8 cellular contexts compared by ENCODE assay signal in the genomic region with DNA sequence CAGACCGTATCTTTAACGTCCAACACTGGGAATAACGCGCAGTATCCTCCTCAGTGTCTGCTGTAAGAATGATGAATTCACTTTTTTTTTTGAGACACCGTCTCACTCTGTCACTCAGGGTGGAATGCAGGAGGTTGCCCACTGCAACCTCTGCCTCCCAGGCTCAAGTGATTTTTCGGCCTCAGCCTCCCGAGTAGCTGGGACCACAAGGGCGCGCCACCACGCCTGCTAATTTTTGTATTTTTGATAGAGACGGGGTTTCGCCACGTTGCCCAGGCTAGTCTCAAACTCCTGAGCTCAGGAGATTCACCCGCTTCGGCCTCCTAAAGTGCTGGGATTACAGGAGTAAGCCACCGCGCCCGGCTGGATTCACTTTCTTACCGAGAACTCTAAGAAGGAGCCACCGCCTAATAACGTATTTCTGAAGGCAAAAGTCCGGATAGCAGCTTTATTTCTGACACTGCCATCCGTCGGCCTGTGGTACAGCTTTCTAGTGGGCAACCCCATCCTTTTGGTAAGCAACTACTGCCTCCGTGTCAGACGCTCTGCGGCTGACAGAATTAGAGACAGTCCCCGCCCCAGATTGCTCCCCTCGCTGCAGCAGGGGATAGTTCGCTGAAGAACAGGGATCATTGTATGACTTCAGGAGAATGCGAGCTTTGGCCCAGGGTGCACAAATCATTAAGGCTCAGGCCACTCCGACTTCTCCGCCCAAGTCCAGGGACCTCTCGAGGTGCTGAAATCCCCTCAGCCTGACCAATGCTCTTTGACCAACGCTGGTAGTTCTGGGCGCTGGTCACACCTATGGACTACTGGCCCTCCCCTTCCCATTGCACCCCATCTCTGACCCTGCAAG. TPM values are rescaled to one million over a fixed set of nuclear protein-coding genes. Genes with fewer than 3 reads are reported as not detected.
DNase-seq lines count a peak whose midpoint lies in the region; ATAC-seq and TF ChIP-seq lines count a peak whose summit lies in the region.

No MANE protein-coding gene starts in this region.

- H3K27ac Mint-ChIP-seq in activated naive CD4-positive, alpha-beta T cell treated with anti-CD3 and anti-CD28 coated beads for 36 hours: peak overlapping the region; percentile 93

- DNase-seq in NCI-H82 (lab: John Stamatoyannopoulos, UW) (peak; percentile 56), NCI-H82 treated with DMSO at 0.1 percent for 48 hours (lab: John Stamatoyannopoulos, UW; ENCODE audit: unreplicated experiment) (no peak), heart right ventricle (peak in 1 of 2 donors; percentile 23), psoas muscle (no peak), NCI-H345 treated with DMSO at 0.1 percent for 48 hours (lab: John Stamatoyannopoulos, UW; ENCODE audit: unreplicated experiment) (no peak), NCI-H524 (lab: John Stamatoyannopoulos, UW) (no peak)
- DNase-seq in activated naive CD4-positive, alpha-beta T cell treated with anti-CD3 and anti-CD28 coated beads for 36 hours: peak; percentile 43

- ATAC-seq in HG03175 (IDR thresholded peaks at IDR 0.05; ENCODE audit: unreplicated experiment): peak; percentile 4
- peak in 7 of 8 donors; percentile 4 to 40 (median 17) for ATAC-seq in heart right ventricle
- ATAC-seq in psoas muscle: peak; percentile 18 to 26 (median 21)

- peaks cover 0 to 35% (median 24%) of the 10 kb centered on the region in 9 donors for H3K36me3 ChIP-seq in heart right ventricle
- H3K36me3 ChIP-seq in psoas muscle (ENCODE audit: insufficient read depth in 1 of 2, low read depth in 1 of 2): peaks cover 6 to 37% of the 10 kb centered on the region in 2 donors

- no peaks in the 10 kb centered on the region for H3K27me3 Mint-ChIP-seq in activated naive CD4-positive, alpha-beta T cell treated with anti-CD3 and anti-CD28 coated beads for 36 hours (ENCODE audit: low read depth)

- CTCF ChIA-PET in activated naive CD4-positive, alpha-beta T cell treated with anti-CD3 and anti-CD28 coated beads for 36 hours (lab: Charles Lee): interaction anchor here (3.1 kb wide), 1 partner anchor 19 kb away, joined by 12 read pairs; no protein-coding TSS in a partner anchor

- H3K4me3 Mint-ChIP-seq in activated naive CD4-positive, alpha-beta T cell treated with anti-CD3 and anti-CD28 coated beads for 36 hours: peak overlapping the region; percentile 98

- peaks cover 8 to 37% (median 20%) of the 10 kb centered on the region in 9 donors for H3K4me1 ChIP-seq in heart right ventricle
- peaks cover 11% of the 10 kb centered on the region for H3K4me1 ChIP-seq in psoas muscle

- WGBS in heart right ventricle, 2 donors: 33 to 39% methylated on average over 36 of the region's 36 CpGs
- WGBS in psoas muscle, 3 donors: 31 to 35% (median 33%) methylated on average over 36 of the region's 36 CpGs

- intact Hi-C loops in activated naive CD4-positive, alpha-beta T cell treated with anti-CD3 and anti-CD28 coated beads for 36 hours (cut with micrococcal nuclease): loop anchor here (1.0 to 5.0 kb wide), 5 partner anchors 102 to 311 kb away; partner anchors contain the start of gene DLG5
- intact Hi-C loops in heart right ventricle (cut with DNase I) (no loop called here), psoas muscle (cut with DNase I) (no loop called here)

- TF ChIP-seq CTCF in heart right ventricle (IDR thresholded peaks at IDR 0.05) (no peak), psoas muscle (IDR thresholded peaks at IDR 0.05) (no peak)

- H3K4me3 ChIP-seq in heart right ventricle (peak overlapping the region; percentile 60 to 100 (median 83)), psoas muscle (peak overlapping the region; percentile 99)

- H3K9me3 ChIP-seq in heart right ventricle: no peaks in the 10 kb centered on the region
- no peaks in the 10 kb centered on the region for H3K9me3 ChIP-seq in psoas muscle

- H3K27ac ChIP-seq in heart right ventricle (peak overlapping the region in 9 of 10 donors; percentile 48 to 82 (median 78)), psoas muscle (peak overlapping the region; percentile 83)

- H3K27me3 ChIP-seq in heart right ventricle (no peaks in the 10 kb centered on the region), psoas muscle (ENCODE audit: insufficient read depth in 3 of 3, low read length in 2 of 3) (no peaks in the 10 kb centered on the region)

- peaks cover 24% of the 10 kb centered on the region for H3K36me3 Mint-ChIP-seq in activated naive CD4-positive, alpha-beta T cell treated with anti-CD3 and anti-CD28 coated beads for 36 hours (ENCODE audit: low read depth)

- H3K9me3 Mint-ChIP-seq in activated naive CD4-positive, alpha-beta T cell treated with anti-CD3 and anti-CD28 coated beads for 36 hours: no peaks in the 10 kb centered on the region

- H3K4me1 Mint-ChIP-seq in activated naive CD4-positive, alpha-beta T cell treated with anti-CD3 and anti-CD28 coated beads for 36 hours (ENCODE audit: low read depth): peaks cover 37% of the 10 kb centered on the region

RNA-seq across cellular contexts. Expression of gene POLR3A, which starts 0.6 kb away (rescaled TPM):
- total RNA-seq in activated naive CD4-positive, alpha-beta T cell treated with anti-CD3 and anti-CD28 coated beads for 36 hours: 10 to 100 TPM; 14.1 to 14.2 TPM
- total RNA-seq in heart right ventricle (10 to 100 TPM in 8 of 10 donors, 1 to 10 TPM in 2; 8.5 to 12.5 (median 10.8) TPM), psoas muscle (10 to 100 TPM; 11.8 to 16.5 (median 14.1) TPM)
- polyA plus RNA-seq in heart right ventricle (1 to 10 TPM; 4.2 to 4.6 TPM), psoas muscle (10 to 100 TPM in 1 of 3 donors, 1 to 10 TPM in 2; 5.2 to 14.2 (median 8.9) TPM)

RNA-seq across cellular contexts. Expression of gene RPS24, which starts 5.0 kb away (rescaled TPM):
- 1,000 to 10,000 TPM; 2,424 to 2,524 TPM for total RNA-seq in activated naive CD4-positive, alpha-beta T cell treated with anti-CD3 and anti-CD28 coated beads for 36 hours
- total RNA-seq in heart right ventricle: 100 to 1,000 TPM; 568 to 990 (median 790) TPM
- 1,000 to 10,000 TPM; 2,771 to 4,355 TPM for polyA plus RNA-seq in heart right ventricle
- total RNA-seq in psoas muscle: 1,000 to 10,000 TPM in 3 of 4 donors, 100 to 1,000 TPM in 1; 980 to 1,456 (median 1,110) TPM
- polyA plus RNA-seq in psoas muscle: 1,000 to 10,000 TPM; 2,584 to 4,077 (median 3,663) TPM

Comparison
In these comparisons a context has a peak if more than half of its experiments do, and no peak if none do; other contexts are left out.
1. DNase-seq: peak in NCI-H82 (single experiment) and activated naive CD4-positive, alpha-beta T cell treated with anti-CD3 and anti-CD28 coated beads for 36 hours (single experiment); none in NCI-H82 treated with DMSO at 0.1 percent for 48 hours (single experiment), psoas muscle (0 of 2), NCI-H345 treated with DMSO at 0.1 percent for 48 hours (single experiment) and NCI-H524 (0 of 2).
2. Peak in every context shown above with its lines, with median percentiles within 50 percentile points of each other: ATAC-seq.